8 cellular contexts compared by ENCODE assay signal in the genomic region with DNA sequence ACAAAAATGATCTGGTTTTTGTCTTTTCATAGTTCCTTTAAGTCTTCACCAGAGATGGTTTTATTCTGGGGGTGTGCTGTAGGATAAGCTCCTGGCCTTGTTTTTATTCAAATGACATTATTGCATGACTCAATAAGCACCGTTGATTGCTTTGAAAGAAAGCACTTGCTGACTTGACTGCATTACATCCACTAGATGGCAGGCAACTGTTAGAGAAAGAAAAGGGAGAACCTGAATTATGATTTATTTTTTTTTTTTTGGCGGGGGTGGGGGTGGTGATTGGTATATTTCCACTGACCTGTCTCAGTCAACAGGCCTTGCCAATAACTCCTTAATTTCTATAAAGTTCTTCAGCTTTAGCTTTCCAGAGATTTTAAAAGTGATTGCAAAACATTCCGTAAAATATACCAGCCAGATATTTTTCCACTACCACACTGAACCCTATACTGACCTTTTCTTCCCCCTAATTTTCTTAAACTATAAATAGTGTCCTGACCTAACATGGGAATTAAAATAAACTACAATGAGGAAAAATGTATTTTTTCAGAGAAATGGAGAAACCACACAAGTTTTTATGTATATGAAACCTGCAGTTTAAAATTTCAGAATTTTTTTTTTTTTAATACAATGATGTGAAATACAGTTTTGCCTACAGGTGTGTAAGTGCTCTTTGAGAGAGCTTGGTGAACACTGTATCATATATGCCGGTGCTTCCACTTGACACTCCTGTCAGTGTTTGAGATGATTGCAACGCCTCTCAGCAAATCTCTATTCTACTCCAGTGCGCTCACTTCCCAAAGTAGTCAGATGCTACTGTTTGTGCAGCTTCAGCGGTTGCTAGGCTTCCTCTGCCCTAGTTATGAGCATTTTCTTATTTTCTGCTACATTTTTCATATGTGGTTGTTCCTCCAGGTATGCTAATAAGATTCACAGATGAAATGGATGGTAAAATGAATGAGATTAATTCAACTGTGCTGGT.
DNase-seq lines count a peak whose midpoint lies in the region; ATAC-seq, FAIRE-seq and TF ChIP-seq lines count a peak whose summit lies in the region.

No MANE protein-coding gene starts in this region.

- no peak for FAIRE-seq in bronchial epithelial cell (lab: Jason Lieb, UNC)

- H3K27ac Mint-ChIP-seq in stimulated activated naive CD8-positive, alpha-beta T cell treated with anti-CD3 and anti-CD28 coated beads, Interleukin-15, amount 100 ng/mL, for 72 hours: peak overlapping the region in 1 of 2 donors; percentile 23

- ATAC-seq in stimulated activated naive CD8-positive, alpha-beta T cell treated with anti-CD3 and anti-CD28 coated beads, Interleukin-15, amount 100 ng/mL, for 72 hours: peak; percentile 66
- ATAC-seq in stimulated activated naive CD8-positive, alpha-beta T cell treated with anti-CD3 and anti-CD28 coated beads, Interleukin-15, Interleukin-2, amounts not matched to agents 100 U/mL and 50 U/mL, for 24 hours: no peak
- ATAC-seq in left lobe of liver: peak; percentile 75
- no peak for ATAC-seq in HG02759 (IDR thresholded peaks at IDR 0.05; ENCODE audit: unreplicated experiment)

- no peaks in the 10 kb centered on the region for H3K27me3 Mint-ChIP-seq in stimulated activated naive CD8-positive, alpha-beta T cell treated with anti-CD3 and anti-CD28 coated beads, Interleukin-15, amount 100 ng/mL, for 72 hours

- H3K27me3 ChIP-seq in bronchial epithelial cell (ENCODE audit: control insufficient read depth, insufficient read depth, low read length): no peaks in the 10 kb centered on the region

- no peaks in the 10 kb centered on the region for H3K4me1 Mint-ChIP-seq in stimulated activated naive CD8-positive, alpha-beta T cell treated with anti-CD3 and anti-CD28 coated beads, Interleukin-15, amount 100 ng/mL, for 72 hours

- no peaks in the 10 kb centered on the region for H3K9me3 Mint-ChIP-seq in stimulated activated naive CD8-positive, alpha-beta T cell treated with anti-CD3 and anti-CD28 coated beads, Interleukin-15, amount 100 ng/mL, for 72 hours

- DNase-seq in stimulated activated naive CD8-positive, alpha-beta T cell treated with anti-CD3 and anti-CD28 coated beads, Interleukin-15, amount 100 ng/mL, for 72 hours: no peak
- DNase-seq in stimulated activated naive CD8-positive, alpha-beta T cell treated with anti-CD3 and anti-CD28 coated beads, Interleukin-15, Interleukin-2, amounts not matched to agents 100 U/mL and 50 U/mL, for 24 hours: no peak
- peak; percentile 41 for DNase-seq in NCI-H1694 treated with DMSO at 0.1 percent for 48 hours (lab: John Stamatoyannopoulos, UW)
- peak; percentile 70 for DNase-seq in bronchial epithelial cell (ENCODE audit: low read depth)
- DNase-seq in left lobe of liver (ENCODE audit: low spot score): no peak
- DNase-seq in islet precursor cell: no peak
- DNase-seq in posterior cingulate gyrus: no peak

- intact Hi-C loops in posterior cingulate gyrus (cut with DNase I): loop anchor here (5.0 kb wide), 1 partner anchor 1237 kb away; a partner anchor contains a TSS

- TF ChIP-seq CTCF in bronchial epithelial cell (IDR thresholded peaks at IDR 0.05; ENCODE audit: insufficient read depth, low read length, severe bottlenecking): peak; percentile 62

- no peaks in the 10 kb centered on the region for H3K36me3 ChIP-seq in bronchial epithelial cell (ENCODE audit: control insufficient read depth, insufficient read depth, low read length)

- no peak overlapping the region for H3K4me3 ChIP-seq in bronchial epithelial cell (ENCODE audit: low read depth, low read length)

- H3K4me3 Mint-ChIP-seq in stimulated activated naive CD8-positive, alpha-beta T cell treated with anti-CD3 and anti-CD28 coated beads, Interleukin-15, amount 100 ng/mL, for 72 hours: no peak overlapping the region

Comparison
In these comparisons a context has a peak if more than half of its experiments do, and no peak if none do; other contexts are left out.
1. ATAC-seq: peak in stimulated activated naive CD8-positive, alpha-beta T cell treated with anti-CD3 and anti-CD28 coated beads, Interleukin-15, amount 100 ng/mL, for 72 hours (single experiment) and left lobe of liver (single experiment); none in stimulated activated naive CD8-positive, alpha-beta T cell treated with anti-CD3 and anti-CD28 coated beads, Interleukin-15, Interleukin-2, amounts not matched to agents 100 U/mL and 50 U/mL, for 24 hours (single experiment) and HG02759 (single experiment).
2. DNase-seq: peak in NCI-H1694 treated with DMSO at 0.1 percent for 48 hours (single experiment) and bronchial epithelial cell (single experiment); none in stimulated activated naive CD8-positive, alpha-beta T cell treated with anti-CD3 and anti-CD28 coated beads, Interleukin-15, amount 100 ng/mL, for 72 hours (0 of 2), stimulated activated naive CD8-positive, alpha-beta T cell treated with anti-CD3 and anti-CD28 coated beads, Interleukin-15, Interleukin-2, amounts not matched to agents 100 U/mL and 50 U/mL, for 24 hours (single experiment), left lobe of liver (single experiment), islet precursor cell (single experiment) and posterior cingulate gyrus (0 of 10).